ENCODE assay signal across 9 cellular contexts in genomic region chr4:83552924-83553323, GRCh38. TPM values are rescaled to one million over a fixed set of nuclear protein-coding genes. Genes with fewer than 3 reads are reported as not detected.
A peak's percentile ranks its signal among the peaks of the same experiment; 100 is the strongest.
DNase-seq lines count a peak whose midpoint lies in the region; ATAC-seq and TF ChIP-seq lines count a peak whose summit lies in the region.
"Had no signal": no experiment of that assay in that cellular context is flagged by ENCODE, and none has a peak within 500 bp of the region (broad histone marks: within the 10 kb centered on the region; RNA-seq: fewer than 3 reads in every experiment).

No MANE protein-coding gene starts in this region.

- DNase-seq in GM04503 (ENCODE audit: low read depth): peak; percentile 53
- DNase-seq in HCEC 1CT: peak; percentile 76
- DNase-seq in NOMO-1 (lab: John Stamatoyannopoulos, UW; ENCODE audit: unreplicated experiment in 2 of 2): peak; percentile 39 to 85
- DNase-seq in left colon: no peak
- no peak for DNase-seq in GM20000 (ENCODE audit: low spot score)
- no peak for DNase-seq in amygdala (lab: John Stamatoyannopoulos, UW)
- DNase-seq in activated CD4-positive, alpha-beta T cell treated with anti-CD3 and anti-CD28 coated beads, Interleukin-2, amount 50 U/mL, for 4 hours: no peak
- no peak for DNase-seq in activated T-cell treated with anti-CD3 and anti-CD28 coated beads for 4 hours
- DNase-seq: activated CD4-positive, CD25-positive, alpha-beta regulatory T cell treated with anti-CD3 and anti-CD28 coated beads, Interleukin-2, amount 50 U/mL, for 72 hours had no signal

- intact Hi-C loops in left colon (cut with DNase I, micrococcal nuclease): no loop called here

- ATAC-seq in left colon: peak; percentile 81

- TF ChIP-seq CTCF in GM20000 (IDR thresholded peaks at IDR 0.05; ENCODE audit: extremely low read depth, missing control alignments): no peak

RNA-seq across cellular contexts. Expression of gene GPAT3, which starts 17.0 kb away (rescaled TPM):
- 10 to 100 TPM; 27.0 to 51.5 TPM for total RNA-seq in left colon

Comparison
In these comparisons a context has a peak if more than half of its experiments do, and no peak if none do; other contexts are left out.
1. DNase-seq: peak in GM04503 (single experiment), HCEC 1CT (single experiment) and NOMO-1 (2 of 2); none in left colon (0 of 2), GM20000 (single experiment), amygdala (0 of 56), activated CD4-positive, alpha-beta T cell treated with anti-CD3 and anti-CD28 coated beads, Interleukin-2, amount 50 U/mL, for 4 hours (0 of 2) and activated T-cell treated with anti-CD3 and anti-CD28 coated beads for 4 hours (single experiment).